In genomic region chr17:74631468-74632195, GRCh38 we compare ENCODE assay signal across 12 cellular contexts. TPM values are rescaled to one million over a fixed set of nuclear protein-coding genes. Genes with fewer than 3 reads are reported as not detected.
A peak's percentile ranks its signal among the peaks of the same experiment; 100 is the strongest.
DNase-seq lines count a peak whose midpoint lies in the region; ATAC-seq and TF ChIP-seq lines count a peak whose summit lies in the region.
"Had no signal": no experiment of that assay in that cellular context is flagged by ENCODE, and none has a peak within 500 bp of the region (broad histone marks: within the 10 kb centered on the region; RNA-seq: fewer than 3 reads in every experiment).

No MANE protein-coding gene starts in this region.

- TF ChIP-seq CTCF in GM23338 (conservative IDR thresholded peaks at IDR 0.05; ENCODE audit: low read depth in 2 of 2), result no peak
- no peak for TF ChIP-seq CTCF in lung (IDR thresholded peaks at IDR 0.05; ENCODE audit: control extremely low read depth, extremely low read depth)
- TF ChIP-seq CTCF in endothelial cell (IDR thresholded peaks at IDR 0.05; ENCODE audit: unreplicated experiment), result no peak

- 0 out of 2 replicates have a peak overlapping the region, but pooled peaks have one; percentile 5 for H3K4me3 ChIP-seq in ACC112 (ENCODE audit: low read depth, low read length)
- no peak overlapping the region for H3K4me3 ChIP-seq in GM23338
- no peak overlapping the region for H3K4me3 ChIP-seq in lung

- H3K4me3 Mint-ChIP-seq in GM23338 (peak overlapping the region; percentile 21; the same call in 1 of the 3 replicates), endothelial cell (ENCODE audit: unreplicated experiment) (no peak overlapping the region)
- H3K4me3 Mint-ChIP-seq: CD4-positive, alpha-beta T cell had no signal

- H3K36me3 ChIP-seq in ACC112 (ENCODE audit: insufficient read depth, low read length) (no peaks in the 10 kb centered on the region), GM23338 (ENCODE audit: insufficient read depth) (no peaks in the 10 kb centered on the region), lung (ENCODE audit: control insufficient read depth in 2 of 2, insufficient read depth in 2 of 2, low read length in 2 of 2) (no peaks in the 10 kb centered on the region)

- H3K4me1 Mint-ChIP-seq in GM23338 (peaks cover 33% of the 10 kb centered on the region), endothelial cell (ENCODE audit: unreplicated experiment) (peaks cover 2% of the 10 kb centered on the region)

- peaks cover 0 to 9% of the 10 kb centered on the region in 2 donors for H3K9me3 ChIP-seq in lung (ENCODE audit: control insufficient read depth in 2 of 2, insufficient read depth in 1 of 2, low read length in 1 of 2)

- no peaks in the 10 kb centered on the region for H4K20me1 ChIP-seq in GM23338 (replicated peaks; ENCODE audit: insufficient read depth)

- peak overlapping the region; percentile 51; the same call in 1 of the 2 replicates for H3K4me2 ChIP-seq in GM23338

- no peaks in the 10 kb centered on the region for H3K9me2 ChIP-seq in GM23338 (ENCODE audit: insufficient read depth)

- no peak overlapping the region for H3K27ac ChIP-seq in ACC112 (ENCODE audit: low read depth, low read length)
- H3K27ac ChIP-seq in GM23338 (ENCODE audit: low read depth), result peak overlapping the region; percentile 89
- H3K27ac ChIP-seq in lung (ENCODE audit: low read depth in 1 of 2, low read length in 1 of 2), result peak overlapping the region in 1 of 2 donors; percentile 11

- H3K4me1 ChIP-seq in ACC112 (ENCODE audit: control insufficient read depth, insufficient read depth, low read length, unreplicated experiment) (no peaks in the 10 kb centered on the region), GM23338 (ENCODE audit: insufficient read depth) (peaks cover 22% of the 10 kb centered on the region), lung (ENCODE audit: control insufficient read depth in 2 of 2, insufficient read depth in 2 of 2, low read length in 2 of 2) (no peaks in the 10 kb centered on the region)

- H3K27me3 ChIP-seq in ACC112 (ENCODE audit: insufficient read depth, low read length) (peaks cover 25% of the 10 kb centered on the region), GM23338 (ENCODE audit: insufficient read depth) (no peaks in the 10 kb centered on the region), lung (ENCODE audit: control insufficient read depth, insufficient read depth) (no peaks in the 10 kb centered on the region)

- no peak overlapping the region for H2AFZ ChIP-seq in ACC112 (ENCODE audit: low read length, unreplicated experiment)
- peak overlapping the region; percentile 100 for H2AFZ ChIP-seq in GM23338

- H3K9me3 Mint-ChIP-seq in GM23338 (no peaks in the 10 kb centered on the region), endothelial cell (ENCODE audit: unreplicated experiment) (no peaks in the 10 kb centered on the region)
- H3K9me3 Mint-ChIP-seq: CD4-positive, alpha-beta T cell had no signal

- H3K79me2 ChIP-seq in ACC112 (ENCODE audit: control insufficient read depth, insufficient read depth, low read length, unreplicated experiment) (no peaks in the 10 kb centered on the region), GM23338 (replicated peaks; ENCODE audit: insufficient read depth) (no peaks in the 10 kb centered on the region)

- 35 to 52% methylated on average over 7 of the region's 7 CpGs for WGBS in lung, 2 donors

- H3K27ac Mint-ChIP-seq in GM23338 (peak overlapping the region; percentile 83), endothelial cell (ENCODE audit: unreplicated experiment) (no peak overlapping the region)
- H3K27ac Mint-ChIP-seq: CD4-positive, alpha-beta T cell had no signal

- no peak for DNase-seq in GM23338 (ENCODE audit: low spot score)
- peak; percentile 96 for DNase-seq in SKM-1 treated with dmso at 0.1 percent for 144 hours (lab: John Stamatoyannopoulos, UW; ENCODE audit: unreplicated experiment)
- DNase-seq in lung (ENCODE audit: low spot score), result no peak
- DNase-seq in T-helper 1 cell, result no peak
- DNase-seq in T-helper 9 cell, result no peak
- no peak for DNase-seq in endothelial cell (ENCODE audit: low spot score)
- DNase-seq: CD4-positive, alpha-beta T cell; foreskin melanocyte had no signal

- ATAC-seq in GM23338, result peak; percentile 32
- ATAC-seq in lung (ENCODE audit: insufficient read depth, low FRiP score), result peak; percentile 34
- no peak for ATAC-seq in HG03196 (IDR thresholded peaks at IDR 0.05; ENCODE audit: unreplicated experiment)

- H3K36me3 Mint-ChIP-seq in GM23338 (ENCODE audit: low read depth) (no peaks in the 10 kb centered on the region), endothelial cell (ENCODE audit: low read depth, unreplicated experiment) (no peaks in the 10 kb centered on the region)

- H3K27me3 Mint-ChIP-seq in GM23338 (ENCODE audit: insufficient read depth, low read depth, poor library complexity) (peaks cover 4% of the 10 kb centered on the region), endothelial cell (ENCODE audit: unreplicated experiment) (peaks cover 4% of the 10 kb centered on the region)

- no peaks in the 10 kb centered on the region; the same call in 1 of the 2 replicates for H3F3A ChIP-seq in GM23338 (replicated peaks; ENCODE audit: low read depth)

TF ChIP-seq in GM23338, 12 proteins besides CTCF, POLR2A, EP300 and RAD21 (continues in another document):
- no peak for TF ChIP-seq NANOG (IDR thresholded peaks at IDR 0.05; ENCODE audit: borderline replicate concordance)
- no peak for TF ChIP-seq ETS1 (IDR thresholded peaks at IDR 0.05)
- TF ChIP-seq ZNF114 (CRISPR knock-in tag; IDR thresholded peaks at IDR 0.05), result no peak
- no peak for TF ChIP-seq STAT1 (IDR thresholded peaks at IDR 0.05; ENCODE audit: unreplicated experiment)
- TF ChIP-seq JUNB (IDR thresholded peaks at IDR 0.05; ENCODE audit: unreplicated experiment), result no peak
- TF ChIP-seq CREB1 (CRISPR knock-in tag; IDR thresholded peaks at IDR 0.05; ENCODE audit: low read depth), result no peak

RNA-seq across cellular contexts. Expression of gene CD300E, which starts 8.1 kb away (rescaled TPM):
- not detected in 2 replicates for total RNA-seq in GM23338 (2014; rRNA removed; shearing (Covaris generic))
- polyA plus RNA-seq in GM23338 (2016; fragmentation: Nextera tagmentation; extraction: Ambion mirVana) (not detected in 2 replicates), lung (10 to 100 TPM in 1 of 2 donors, 1 to 10 TPM in 1; 5.2 to 81.6 TPM)
- total RNA-seq in lung (10 to 100 TPM in 1 of 2 donors, 1 to 10 TPM in 1; 3.4 to 17.3 TPM), endothelial cell (ENCODE audit: unreplicated experiment) (not detected)
- polyA plus RNA-seq: neural cell had no signal

RNA-seq across cellular contexts. Expression of gene CD300LD, which starts 39.5 kb away (rescaled TPM):
- total RNA-seq in GM23338 (2014; rRNA removed; shearing (Covaris generic)), result not detected in 2 replicates
- not detected in 2 replicates for polyA plus RNA-seq in GM23338 (2016; fragmentation: Nextera tagmentation; extraction: Ambion mirVana)
- under 1 TPM in 1 of 2 donors, not detected in 1; 0.25 TPM for total RNA-seq in lung
- under 1 TPM in 1 of 2 donors, not detected in 1; 0.52 TPM for polyA plus RNA-seq in lung
- total RNA-seq in endothelial cell (ENCODE audit: unreplicated experiment), result not detected
- total RNA-seq: CD4-positive, alpha-beta T cell had no signal
- polyA plus RNA-seq: adipose tissue, neural cell had no signal
